8 cellular contexts compared by ENCODE assay signal in the genomic region with DNA sequence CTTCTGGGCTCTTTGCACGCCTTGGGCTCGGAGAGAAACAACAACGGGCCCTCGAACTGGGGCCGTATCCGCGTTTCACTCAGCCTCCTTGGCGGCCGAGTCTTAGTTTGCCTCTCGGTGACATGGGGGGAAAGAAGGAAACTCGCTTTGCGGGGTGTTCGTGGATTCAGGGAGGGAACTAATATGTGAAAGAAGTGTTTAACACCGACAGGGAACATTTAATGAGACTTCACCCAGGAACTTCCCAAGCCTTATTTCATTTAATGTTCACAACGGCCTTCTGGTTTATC. TPM values are rescaled to one million over a fixed set of nuclear protein-coding genes. Genes with fewer than 3 reads are reported as not detected.
DNase-seq lines count a peak whose midpoint lies in the region; FAIRE-seq and TF ChIP-seq lines count a peak whose summit lies in the region.

No MANE protein-coding gene starts in this region.

- H3K4me1 ChIP-seq in ascending aorta (peaks cover 15 to 39% of the 10 kb centered on the region in 2 donors), liver (ENCODE audit: control insufficient read depth in 4 of 4, insufficient read depth in 4 of 4, low read length in 3 of 4) (peaks cover 6 to 48% (median 33%) of the 10 kb centered on the region in 4 donors), testis (peaks cover 40% of the 10 kb centered on the region)

- CTCF ChIA-PET in activated CD4-positive, alpha-beta T cell treated with anti-CD3 and anti-CD28 coated beads, Interleukin-2, amount 10 ng/mL, durations not matched to agents 7 days and 5 days (lab: Charles Lee): no interaction called here

- H3K4me3 Mint-ChIP-seq in activated CD4-positive, alpha-beta T cell treated with anti-CD3 and anti-CD28 coated beads, Interleukin-2, amount 10 ng/mL, durations not matched to agents 7 days and 5 days: peak overlapping the region; percentile 96

- under 1% methylated on average over 15 of the region's 15 CpGs for WGBS in liver
- 1 to 2% methylated on average over 15 of the region's 15 CpGs for WGBS in testis, 2 donors

- POLR2A ChIA-PET in activated CD4-positive, alpha-beta T cell treated with anti-CD3 and anti-CD28 coated beads, Interleukin-2, amount 10 ng/mL, durations not matched to agents 7 days and 5 days (lab: Charles Lee): no interaction called here

- TF ChIP-seq CTCF in ascending aorta (IDR thresholded peaks at IDR 0.05): no peak
- no peak for TF ChIP-seq CTCF in liver (IDR thresholded peaks at IDR 0.05; ENCODE audit: low read depth, low read length, missing input control)
- no peak for TF ChIP-seq CTCF in testis (IDR thresholded peaks at IDR 0.05)

- no peak for TF ChIP-seq RAD21 in liver (IDR thresholded peaks at IDR 0.05)

- H3K36me3 Mint-ChIP-seq in activated CD4-positive, alpha-beta T cell treated with anti-CD3 and anti-CD28 coated beads, Interleukin-2, amount 10 ng/mL, durations not matched to agents 7 days and 5 days (ENCODE audit: low read depth): peaks cover 39% of the 10 kb centered on the region

- DNase-seq in activated CD4-positive, alpha-beta T cell treated with anti-CD3 and anti-CD28 coated beads, Interleukin-2, amount 10 ng/mL, durations not matched to agents 7 days and 5 days: no peak
- DNase-seq in activated CD4-positive, alpha-beta T cell treated with anti-CD3 and anti-CD28 coated beads, Interleukin-2, amount 50 U/mL, for 48 hours: no peak
- DNase-seq in ascending aorta (ENCODE audit: low spot score in 2 of 2): no peak
- no peak for DNase-seq in testis
- DNase-seq in hepatic stellate cell (ENCODE audit: low spot score): no peak
- no peak for DNase-seq in urothelium cell line (ENCODE audit: low spot score)
- DNase-seq in ACHN: no peak

- peaks cover 60% of the 10 kb centered on the region for H3K4me1 Mint-ChIP-seq in activated CD4-positive, alpha-beta T cell treated with anti-CD3 and anti-CD28 coated beads, Interleukin-2, amount 10 ng/mL, durations not matched to agents 7 days and 5 days

- no peak for TF ChIP-seq POLR2A in testis (IDR thresholded peaks at IDR 0.05)

- H3K36me3 ChIP-seq in ascending aorta (no peaks in the 10 kb centered on the region), liver (ENCODE audit: control insufficient read depth in 4 of 4, insufficient read depth in 3 of 4, low read depth in 1 of 4, low read length in 3 of 4) (no peaks in the 10 kb centered on the region), testis (ENCODE audit: low read depth, missing control alignments) (no peaks in the 10 kb centered on the region)

- H3K27ac Mint-ChIP-seq in activated CD4-positive, alpha-beta T cell treated with anti-CD3 and anti-CD28 coated beads, Interleukin-2, amount 10 ng/mL, durations not matched to agents 7 days and 5 days: peak overlapping the region; percentile 98

- H3K9ac ChIP-seq in liver (ENCODE audit: low read depth in 1 of 2, low read length in 2 of 2): peak overlapping the region; percentile 85 to 92

- no peaks in the 10 kb centered on the region for H3K9me3 Mint-ChIP-seq in activated CD4-positive, alpha-beta T cell treated with anti-CD3 and anti-CD28 coated beads, Interleukin-2, amount 10 ng/mL, durations not matched to agents 7 days and 5 days

- H3K4me3 ChIP-seq in ascending aorta (peak overlapping the region; percentile 92 to 93), liver (ENCODE audit: low read depth in 1 of 3, low read length in 3 of 3) (peak overlapping the region; percentile 79 to 97 (median 84)), testis (peak overlapping the region; percentile 75 to 96)

- in situ Hi-C loops in ACHN (cut with HindIII; ENCODE audit: low pct_ligation_motif_present, low pct_unique_long_range_greater_than_20kb, low sequenced_read_pairs): no loop called here

- intact Hi-C loops in ascending aorta (cut with DNase I) (loop anchor here (2.0 to 5.0 kb wide), 3 partner anchors 18 to 327 kb away; a partner anchor contains a TSS), testis (cut with DNase I; ENCODE audit: low total_unique reads) (no loop called here)

- H3K27me3 Mint-ChIP-seq in activated CD4-positive, alpha-beta T cell treated with anti-CD3 and anti-CD28 coated beads, Interleukin-2, amount 10 ng/mL, durations not matched to agents 7 days and 5 days: no peaks in the 10 kb centered on the region

- FAIRE-seq in urothelium cell line (lab: Jason Lieb, UNC): no peak

- H3K27ac ChIP-seq in ascending aorta (peak overlapping the region; percentile 98 to 99), liver (ENCODE audit: low read depth in 1 of 2, low read length in 2 of 2) (peak overlapping the region; percentile 92 to 97), testis (peak overlapping the region; percentile 96 to 97)

- no peaks in the 10 kb centered on the region for H3K9me3 ChIP-seq in ascending aorta
- no peaks in the 10 kb centered on the region for H3K9me3 ChIP-seq in liver (ENCODE audit: control insufficient read depth in 4 of 4, low read length in 3 of 4)
- no peaks in the 10 kb centered on the region for H3K9me3 ChIP-seq in testis

- H3K27me3 ChIP-seq in ascending aorta (no peaks in the 10 kb centered on the region), liver (ENCODE audit: control insufficient read depth in 4 of 4, insufficient read depth in 4 of 4, low read length in 3 of 4) (no peaks in the 10 kb centered on the region), testis (no peaks in the 10 kb centered on the region)

TF ChIP-seq in liver, 16 proteins besides CTCF, POLR2A, EP300 and RAD21:
- no peak for TF ChIP-seq HNF4A (conservative IDR thresholded peaks at IDR 0.05)
- TF ChIP-seq, protein P1, sequence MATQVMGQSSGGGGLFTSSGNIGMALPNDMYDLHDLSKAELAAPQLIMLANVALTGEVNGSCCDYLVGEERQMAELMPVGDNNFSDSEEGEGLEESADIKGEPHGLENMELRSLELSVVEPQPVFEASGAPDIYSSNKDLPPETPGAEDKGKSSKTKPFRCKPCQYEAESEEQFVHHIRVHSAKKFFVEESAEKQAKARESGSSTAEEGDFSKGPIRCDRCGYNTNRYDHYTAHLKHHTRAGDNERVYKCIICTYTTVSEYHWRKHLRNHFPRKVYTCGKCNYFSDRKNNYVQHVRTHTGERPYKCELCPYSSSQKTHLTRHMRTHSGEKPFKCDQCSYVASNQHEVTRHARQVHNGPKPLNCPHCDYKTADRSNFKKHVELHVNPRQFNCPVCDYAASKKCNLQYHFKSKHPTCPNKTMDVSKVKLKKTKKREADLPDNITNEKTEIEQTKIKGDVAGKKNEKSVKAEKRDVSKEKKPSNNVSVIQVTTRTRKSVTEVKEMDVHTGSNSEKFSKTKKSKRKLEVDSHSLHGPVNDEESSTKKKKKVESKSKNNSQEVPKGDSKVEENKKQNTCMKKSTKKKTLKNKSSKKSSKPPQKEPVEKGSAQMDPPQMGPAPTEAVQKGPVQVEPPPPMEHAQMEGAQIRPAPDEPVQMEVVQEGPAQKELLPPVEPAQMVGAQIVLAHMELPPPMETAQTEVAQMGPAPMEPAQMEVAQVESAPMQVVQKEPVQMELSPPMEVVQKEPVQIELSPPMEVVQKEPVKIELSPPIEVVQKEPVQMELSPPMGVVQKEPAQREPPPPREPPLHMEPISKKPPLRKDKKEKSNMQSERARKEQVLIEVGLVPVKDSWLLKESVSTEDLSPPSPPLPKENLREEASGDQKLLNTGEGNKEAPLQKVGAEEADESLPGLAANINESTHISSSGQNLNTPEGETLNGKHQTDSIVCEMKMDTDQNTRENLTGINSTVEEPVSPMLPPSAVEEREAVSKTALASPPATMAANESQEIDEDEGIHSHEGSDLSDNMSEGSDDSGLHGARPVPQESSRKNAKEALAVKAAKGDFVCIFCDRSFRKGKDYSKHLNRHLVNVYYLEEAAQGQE (IDR thresholded peaks at IDR 0.05): no peak
- no peak for TF ChIP-seq HNF4G (IDR thresholded peaks at IDR 0.05)
- TF ChIP-seq FOXA1 (IDR thresholded peaks at IDR 0.05): no peak
- TF ChIP-seq, protein P2, sequence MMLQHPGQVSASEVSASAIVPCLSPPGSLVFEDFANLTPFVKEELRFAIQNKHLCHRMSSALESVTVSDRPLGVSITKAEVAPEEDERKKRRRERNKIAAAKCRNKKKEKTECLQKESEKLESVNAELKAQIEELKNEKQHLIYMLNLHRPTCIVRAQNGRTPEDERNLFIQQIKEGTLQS (IDR thresholded peaks at IDR 0.05): no peak
- TF ChIP-seq SP1 (IDR thresholded peaks at IDR 0.05): no peak
- TF ChIP-seq TAF1 (conservative IDR thresholded peaks at IDR 0.05): no peak
- no peak for TF ChIP-seq YY1 (IDR thresholded peaks at IDR 0.05)
- TF ChIP-seq EGR1 (IDR thresholded peaks at IDR 0.05; ENCODE audit: low read depth in 2 of 2): no peak

RNA-seq across cellular contexts. Expression of a gene that starts 0.9 kb away (rescaled TPM):
- total RNA-seq in activated CD4-positive, alpha-beta T cell treated with anti-CD3 and anti-CD28 coated beads, Interleukin-2, amount 10 ng/mL, durations not matched to agents 7 days and 5 days: 100 to 1,000 TPM; 208 to 229 TPM
- total RNA-seq in ascending aorta (78.5 TPM), liver (10 to 100 TPM; 23.1 to 47.4 TPM), testis (100 to 1,000 TPM; 184 to 224 TPM)
- polyA plus RNA-seq in liver (10 to 100 TPM; 25.0 to 41.6 TPM), testis (ENCODE audit: insufficient read depth, low read depth, low replicate concordance) (247 TPM)
